15 cellular contexts compared by ENCODE assay signal in the genomic region with DNA sequence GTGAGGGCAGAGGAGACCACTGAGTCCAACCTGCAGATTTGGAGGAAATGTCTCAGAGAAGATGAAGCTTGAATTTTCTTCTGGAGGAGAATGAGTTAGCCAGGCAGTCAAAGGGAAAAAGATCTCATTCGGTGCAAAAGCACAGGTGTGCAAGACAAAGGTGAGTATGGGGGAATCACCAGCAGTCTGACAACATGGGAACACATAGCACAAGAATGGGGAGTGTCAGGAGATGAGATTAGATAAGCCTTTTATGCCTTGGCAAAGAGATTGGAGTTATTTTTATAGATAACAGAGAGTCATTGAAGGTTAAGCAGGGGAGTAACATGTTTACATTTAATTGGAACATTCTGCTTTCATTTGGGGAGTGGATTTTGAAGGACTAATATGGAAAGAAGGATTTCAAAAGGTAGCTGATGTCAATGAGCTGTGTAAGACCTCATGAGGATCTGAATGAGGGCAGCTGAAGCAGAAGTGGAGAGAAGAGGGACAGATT.
"Had no signal": no experiment of that assay in that cellular context is flagged by ENCODE, and none has a peak within 500 bp of the region (broad histone marks: within the 10 kb centered on the region; RNA-seq: fewer than 3 reads in every experiment).

No MANE protein-coding gene starts in this region.

- H3K36me3 Mint-ChIP-seq: activated naive CD8-positive, alpha-beta T cell treated with anti-CD3 and anti-CD28 coated beads, Interleukin-2, amount 10 ng/mL, durations not matched to agents 7 days and 5 days; natural killer cell; stimulated activated memory B cell treated with anti-CD40 and anti-IgM and Interleukin-4, amounts not matched to agents 10 μg/mL and 1 μg/mL and 100 μg/mL, for 72 hours had no signal

- H3K4me3 ChIP-seq: coronary artery, esophagus squamous epithelium, heart left ventricle had no signal

- H3K9me3 Mint-ChIP-seq: activated naive CD8-positive, alpha-beta T cell treated with anti-CD3 and anti-CD28 coated beads, Interleukin-2, amount 10 ng/mL, durations not matched to agents 7 days and 5 days; activated T-helper 1 cell treated with anti-CD3 and anti-CD28 coated beads, Interleukin-12 subunit alpha, Interleukin-12 subunit beta, Interleukin-2, Interleukin-4 antibody, amounts not matched to agents 30 ng/mL and 10 ng/mL and 1 ng/mL, durations not matched to agents 14 hours and 24 hours and 36 hours; central memory CD8-positive, alpha-beta T cell; natural killer cell; stimulated activated memory B cell treated with anti-CD40 and anti-IgM and Interleukin-4, amounts not matched to agents 10 μg/mL and 1 μg/mL and 100 μg/mL, for 72 hours had no signal

- H3K27ac Mint-ChIP-seq: activated naive CD8-positive, alpha-beta T cell treated with anti-CD3 and anti-CD28 coated beads, Interleukin-2, amount 10 ng/mL, durations not matched to agents 7 days and 5 days; activated T-helper 1 cell treated with anti-CD3 and anti-CD28 coated beads, Interleukin-12 subunit alpha, Interleukin-12 subunit beta, Interleukin-2, Interleukin-4 antibody, amounts not matched to agents 30 ng/mL and 10 ng/mL and 1 ng/mL, durations not matched to agents 14 hours and 24 hours and 36 hours; natural killer cell; stimulated activated memory B cell treated with anti-CD40 and anti-IgM and Interleukin-4, amounts not matched to agents 10 μg/mL and 1 μg/mL and 100 μg/mL, for 72 hours had no signal

- H3K4me1 Mint-ChIP-seq: activated naive CD8-positive, alpha-beta T cell treated with anti-CD3 and anti-CD28 coated beads, Interleukin-2, amount 10 ng/mL, durations not matched to agents 7 days and 5 days; central memory CD8-positive, alpha-beta T cell; natural killer cell; stimulated activated memory B cell treated with anti-CD40 and anti-IgM and Interleukin-4, amounts not matched to agents 10 μg/mL and 1 μg/mL and 100 μg/mL, for 72 hours had no signal

- ATAC-seq: foreskin keratinocyte; heart left ventricle; left lobe of liver; natural killer cell; stimulated activated memory B cell treated with anti-CD40 and anti-IgM and Interleukin-4, amounts not matched to agents 10 μg/mL and 1 μg/mL and 100 μg/mL, for 72 hours had no signal

- H3K36me3 ChIP-seq: brain microvascular endothelial cell, esophagus squamous epithelium, heart left ventricle had no signal

- H3K4me3 Mint-ChIP-seq: activated naive CD8-positive, alpha-beta T cell treated with anti-CD3 and anti-CD28 coated beads, Interleukin-2, amount 10 ng/mL, durations not matched to agents 7 days and 5 days; activated T-helper 1 cell treated with anti-CD3 and anti-CD28 coated beads, Interleukin-12 subunit alpha, Interleukin-12 subunit beta, Interleukin-2, Interleukin-4 antibody, amounts not matched to agents 30 ng/mL and 10 ng/mL and 1 ng/mL, durations not matched to agents 14 hours and 24 hours and 36 hours; central memory CD8-positive, alpha-beta T cell; natural killer cell; stimulated activated memory B cell treated with anti-CD40 and anti-IgM and Interleukin-4, amounts not matched to agents 10 μg/mL and 1 μg/mL and 100 μg/mL, for 72 hours had no signal

- DNase-seq: activated CD4-positive, CD25-positive, alpha-beta regulatory T cell treated with anti-CD3 and anti-CD28 coated beads, Interleukin-2, amount 50 U/mL, for 72 hours; activated naive CD4-positive, alpha-beta T cell; activated naive CD8-positive, alpha-beta T cell treated with anti-CD3 and anti-CD28 coated beads, Interleukin-2, amount 10 ng/mL, durations not matched to agents 7 days and 5 days; brain microvascular endothelial cell; esophagus squamous epithelium; heart left ventricle; natural killer cell; posterior cingulate gyrus; retina had no signal

- H3K9me3 ChIP-seq: esophagus squamous epithelium, heart left ventricle had no signal

- H3K27me3 Mint-ChIP-seq: activated naive CD8-positive, alpha-beta T cell treated with anti-CD3 and anti-CD28 coated beads, Interleukin-2, amount 10 ng/mL, durations not matched to agents 7 days and 5 days had no signal

- H3K4me1 ChIP-seq: foreskin keratinocyte, heart left ventricle had no signal
